ENCODE assay signal across 5 cellular contexts in genomic region chr2:95592973-95593372, GRCh38. TPM values are rescaled to one million over a fixed set of nuclear protein-coding genes. Genes with fewer than 3 reads are reported as not detected.
"Had no signal": no experiment of that assay in that cellular context is flagged by ENCODE, and none has a peak within 500 bp of the region (broad histone marks: within the 10 kb centered on the region; RNA-seq: fewer than 3 reads in every experiment).

No MANE protein-coding gene starts in this region.

RNA-seq across cellular contexts. Expression of gene TRIM43, which starts 1.2 kb away (rescaled TPM):
- total RNA-seq: HepG2, HT-29, HT1080, IMR-90, K562 had no signal
